Comparison of ENCODE assay signal across 18 cellular contexts in genomic region chr1:103650889-103651288, GRCh38. TPM values are rescaled to one million over a fixed set of nuclear protein-coding genes. Genes with fewer than 3 reads are reported as not detected.
"Had no signal": no experiment of that assay in that cellular context is flagged by ENCODE, and none has a peak within 500 bp of the region (broad histone marks: within the 10 kb centered on the region; RNA-seq: fewer than 3 reads in every experiment).

No MANE protein-coding gene starts in this region.

RNA-seq across cellular contexts. Expression of gene AMY1A, which starts 4.7 kb away (rescaled TPM):
- total RNA-seq: activated naive CD4-positive, alpha-beta T cell treated with anti-CD3 and anti-CD28 coated beads for 36 hours; activated naive CD4-positive, alpha-beta T cell treated with anti-CD3 and anti-CD28 coated beads, Interleukin-2, amount 50 U/mL, for 72 hours; activated naive CD8-positive, alpha-beta T cell treated with anti-CD3 and anti-CD28 coated beads for 36 hours; activated naive CD8-positive, alpha-beta T cell treated with anti-CD3 and anti-CD28 coated beads, Interleukin-2, amount 10 ng/mL, durations not matched to agents 7 days and 5 days; activated T-cell treated with anti-CD3 and anti-CD28 coated beads, Interleukin-2, amount 50 U/mL, for 4 hours; activated T-cell treated with anti-CD3 and anti-CD28 coated beads, Interleukin-2, amount 50 U/mL, for 72 hours; activated T-helper 1 cell treated with anti-CD3 and anti-CD28 coated beads, Interleukin-12 subunit alpha, Interleukin-12 subunit beta, Interleukin-2, Interleukin-4 antibody, amounts not matched to agents 30 ng/mL and 10 ng/mL and 1 ng/mL, durations not matched to agents 14 hours and 24 hours and 36 hours; activated T-helper 17 cell treated with anti-CD3 and anti-CD28 coated beads, Interleukin-2, amount 50 U/mL, for 72 hours; activated T-helper 2 cell treated with anti-CD3 and anti-CD28 coated beads, Interferon-gamma antibody, Interleukin-2, Interleukin-4, amounts not matched to agents 10 μg/mL and 5 μg/mL and 100 μg/mL, durations not matched to agents 14 hours and 24 hours and 36 hours; adrenal gland; ascending aorta; astrocyte; body of pancreas; breast epithelium; cardiac muscle cell; cardiac septum had no signal
- polyA plus RNA-seq: adipose tissue, adrenal gland, cardiac muscle cell had no signal

RNA-seq across cellular contexts. Expression of gene AMY2A, which starts 33.7 kb away (rescaled TPM):
- total RNA-seq: activated naive CD4-positive, alpha-beta T cell treated with anti-CD3 and anti-CD28 coated beads for 36 hours; activated naive CD4-positive, alpha-beta T cell treated with anti-CD3 and anti-CD28 coated beads, Interleukin-2, amount 50 U/mL, for 72 hours; activated naive CD8-positive, alpha-beta T cell treated with anti-CD3 and anti-CD28 coated beads for 36 hours; activated naive CD8-positive, alpha-beta T cell treated with anti-CD3 and anti-CD28 coated beads, Interleukin-2, amount 10 ng/mL, durations not matched to agents 7 days and 5 days; activated T-cell treated with anti-CD3 and anti-CD28 coated beads, Interleukin-2, amount 50 U/mL, for 72 hours; activated T-helper 1 cell treated with anti-CD3 and anti-CD28 coated beads, Interleukin-12 subunit alpha, Interleukin-12 subunit beta, Interleukin-2, Interleukin-4 antibody, amounts not matched to agents 30 ng/mL and 10 ng/mL and 1 ng/mL, durations not matched to agents 14 hours and 24 hours and 36 hours; activated T-helper 17 cell treated with anti-CD3 and anti-CD28 coated beads, Interleukin-2, amount 50 U/mL, for 72 hours; activated T-helper 2 cell treated with anti-CD3 and anti-CD28 coated beads, Interferon-gamma antibody, Interleukin-2, Interleukin-4, amounts not matched to agents 10 μg/mL and 5 μg/mL and 100 μg/mL, durations not matched to agents 14 hours and 24 hours and 36 hours; ascending aorta; astrocyte; bronchial epithelial cell; cardiac muscle cell; cardiac septum had no signal

RNA-seq across cellular contexts. Expression of gene AMY1B, which starts 45.1 kb away (rescaled TPM):
- total RNA-seq: activated naive CD4-positive, alpha-beta T cell treated with anti-CD3 and anti-CD28 coated beads for 36 hours; activated naive CD4-positive, alpha-beta T cell treated with anti-CD3 and anti-CD28 coated beads, Interleukin-2, amount 50 U/mL, for 72 hours; activated naive CD8-positive, alpha-beta T cell treated with anti-CD3 and anti-CD28 coated beads for 36 hours; activated naive CD8-positive, alpha-beta T cell treated with anti-CD3 and anti-CD28 coated beads, Interleukin-2, amount 10 ng/mL, durations not matched to agents 7 days and 5 days; activated T-cell treated with anti-CD3 and anti-CD28 coated beads, Interleukin-2, amount 50 U/mL, for 4 hours; activated T-cell treated with anti-CD3 and anti-CD28 coated beads, Interleukin-2, amount 50 U/mL, for 72 hours; activated T-helper 1 cell treated with anti-CD3 and anti-CD28 coated beads, Interleukin-12 subunit alpha, Interleukin-12 subunit beta, Interleukin-2, Interleukin-4 antibody, amounts not matched to agents 30 ng/mL and 10 ng/mL and 1 ng/mL, durations not matched to agents 14 hours and 24 hours and 36 hours; activated T-helper 17 cell treated with anti-CD3 and anti-CD28 coated beads, Interleukin-2, amount 50 U/mL, for 72 hours; activated T-helper 2 cell treated with anti-CD3 and anti-CD28 coated beads, Interferon-gamma antibody, Interleukin-2, Interleukin-4, amounts not matched to agents 10 μg/mL and 5 μg/mL and 100 μg/mL, durations not matched to agents 14 hours and 24 hours and 36 hours; adrenal gland; ascending aorta; astrocyte; body of pancreas; breast epithelium; bronchial epithelial cell; cardiac muscle cell; cardiac septum had no signal
- polyA plus RNA-seq: adrenal gland, cardiac muscle cell had no signal
